Comparison of ENCODE assay signal across 1 cellular context in genomic region chr16:9123401-9123800, GRCh38.
TF ChIP-seq lines count a peak whose summit lies in the region.

No MANE protein-coding gene starts in this region.

TF ChIP-seq in IMR-90, 13 proteins besides CTCF, POLR2A, EP300 and RAD21 (continued from another document):
- TF ChIP-seq MAZ (IDR thresholded peaks at IDR 0.05; ENCODE audit: borderline replicate concordance, low read depth, low read length) = no peak
- no peak for TF ChIP-seq MAFK (IDR thresholded peaks at IDR 0.05; ENCODE audit: low read depth, low read length)
- no peak for TF ChIP-seq NFE2L2 (IDR thresholded peaks at IDR 0.05; ENCODE audit: low read depth, low read length)
- TF ChIP-seq BHLHE40 (IDR thresholded peaks at IDR 0.05; ENCODE audit: low read depth, low read length) = no peak
